Comparison of ENCODE assay signal across 10 cellular contexts in genomic region chr6:154548130-154548830, GRCh38. TPM values are rescaled to one million over a fixed set of nuclear protein-coding genes. Genes with fewer than 3 reads are reported as not detected.
DNase-seq lines count a peak whose midpoint lies in the region; ATAC-seq, FAIRE-seq and TF ChIP-seq lines count a peak whose summit lies in the region.
"Had no signal": no experiment of that assay in that cellular context is flagged by ENCODE, and none has a peak within 500 bp of the region (broad histone marks: within the 10 kb centered on the region; RNA-seq: fewer than 3 reads in every experiment).

No MANE protein-coding gene starts in this region.

- H3K4me1 ChIP-seq in K562 (replicated peaks in 1 of 2; ENCODE audit: control insufficient read depth in 2 of 2, insufficient read depth in 2 of 2, low read length in 2 of 2) (peaks cover 0 to 8% of the 10 kb centered on the region in 2 experiments; a peak in 2 of 5 replicates), smooth muscle cell (ENCODE audit: low read depth) (no peaks in the 10 kb centered on the region), OCI-LY7 (ENCODE audit: insufficient read depth, low read length, poor library complexity, severe bottlenecking) (no peaks in the 10 kb centered on the region)

- no peak for TF ChIP-seq EP300 in K562 (IDR thresholded peaks at IDR 0.05; ENCODE audit: low read length)

- CTCF ChIA-PET in K562 (lab: Yijun Ruan, JAX; ENCODE audit: low intra/inter-chr PET ratio) (no interaction called here), OCI-LY7 (lab: Charles Lee; ENCODE audit: unreplicated experiment) (no interaction called here)

- H3K27ac ChIP-seq in K562 (ENCODE audit: extremely low read depth, low read depth, low read length): no peak overlapping the region
- H3K27ac ChIP-seq in smooth muscle cell (ENCODE audit: low read depth): peak overlapping the region; percentile 64
- H3K27ac ChIP-seq in OCI-LY7 (ENCODE audit: low read depth, low read length, poor library complexity, severe bottlenecking): no peak overlapping the region

- peak; percentile 40 for FAIRE-seq in K562 (lab: Jason Lieb, UNC)

- H3K9ac ChIP-seq in K562 (ENCODE audit: insufficient read depth in 1 of 2, low read depth in 2 of 2, low read length in 2 of 2): no peak overlapping the region
- H3K9ac ChIP-seq in smooth muscle cell (ENCODE audit: low read depth): no peak overlapping the region

- H3K4me3 ChIP-seq in K562: no peak overlapping the region
- no peak overlapping the region for H3K4me3 ChIP-seq in smooth muscle cell
- H3K4me3 ChIP-seq in OCI-LY7 (ENCODE audit: low read depth, low read length, poor library complexity, severe bottlenecking): no peak overlapping the region

- in situ Hi-C loops in K562 (cut with MboI): no loop called here

- no TSS peak for BruUV-seq in K562 (replicated peaks; lab: Mats Ljungman, UMichigan)
- no TSS peak for BruUV-seq in OCI-LY7 (replicated peaks; lab: Mats Ljungman, UMichigan)

- H3K27me3 ChIP-seq in K562 (ENCODE audit: control insufficient read depth in 2 of 2, insufficient read depth in 2 of 2, low read length in 2 of 2) (no peaks in the 10 kb centered on the region; a peak in 1 of 5 replicates), smooth muscle cell (ENCODE audit: low read depth) (no peaks in the 10 kb centered on the region)

- no peaks in the 10 kb centered on the region for H3K9me3 ChIP-seq in K562 (replicated peaks; ENCODE audit: control insufficient read depth, insufficient read depth, low read depth, low read length)
- no peaks in the 10 kb centered on the region for H3K9me3 ChIP-seq in smooth muscle cell (replicated peaks; ENCODE audit: low read depth)
- H3K9me3 ChIP-seq in OCI-LY7 (ENCODE audit: low read length): no peaks in the 10 kb centered on the region

- 44% methylated on average over 8 of the region's 8 CpGs for whole genome bisulfite sequencing in K562 (ENCODE audit: insufficient coverage, low coverage, missing lambda C conversion rate)
- WGBS in smooth muscle cell (ENCODE audit: low lambda C conversion rate): 32% methylated on average over 8 of the region's 8 CpGs

- peak; percentile 56 for DNase-seq in NCI-H1092 (lab: John Stamatoyannopoulos, UW)
- DNase-seq in K562 (ENCODE audit: extremely low read depth in 1 of 4, low spot score in 3 of 4): no peak
- DNase-seq in kidney glomerular epithelial cell (lab: John Stamatoyannopoulos, UW): peak; percentile 16
- DNase-seq in smooth muscle cell (lab: John Stamatoyannopoulos, UW; ENCODE audit: unreplicated experiment): no peak
- no peak for DNase-seq in NCI-H524 treated with DMSO at 0.1 percent for 48 hours (lab: John Stamatoyannopoulos, UW)
- DNase-seq in OCI-LY7 (ENCODE audit: low spot score): no peak
- DNase-seq: activated naive CD4-positive, alpha-beta T cell; stimulated activated naive B cell treated with anti-CD40 and anti-IgM and Interleukin-4, amounts not matched to agents 10 μg/mL and 1 μg/mL and 100 μg/mL, for 72 hours had no signal

- H3K4me2 ChIP-seq in K562 (ENCODE audit: insufficient read depth, low read length): no peak overlapping the region
- H3K4me2 ChIP-seq in smooth muscle cell: peak overlapping the region; percentile 37
- no peak overlapping the region for H3K4me2 ChIP-seq in OCI-LY7 (ENCODE audit: low read length)

- POLR2A ChIA-PET in K562 (lab: Yijun Ruan, JAX): interaction anchor here (0.9 kb wide), 1 partner anchor 10 kb away, joined by 4 read pairs; no protein-coding TSS in a partner anchor
- POLR2A ChIA-PET in OCI-LY7 (lab: Charles Lee): no interaction called here

- no peaks in the 10 kb centered on the region for H3K36me3 ChIP-seq in K562 (ENCODE audit: control insufficient read depth, insufficient read depth, low read length)
- no peaks in the 10 kb centered on the region for H3K36me3 ChIP-seq in smooth muscle cell (ENCODE audit: low read depth)
- no peaks in the 10 kb centered on the region for H3K36me3 ChIP-seq in OCI-LY7 (ENCODE audit: insufficient read depth, low read length)

- ATAC-seq in K562 (peak; percentile 30), HG02642 (IDR thresholded peaks at IDR 0.05; ENCODE audit: poor library complexity, unreplicated experiment) (no peak), HG02571 (IDR thresholded peaks at IDR 0.05; ENCODE audit: unreplicated experiment) (no peak)
- ATAC-seq: stimulated activated naive B cell treated with anti-CD40 and anti-IgM and Interleukin-4, amounts not matched to agents 10 μg/mL and 1 μg/mL and 100 μg/mL, for 72 hours had no signal

- no peaks in the 10 kb centered on the region for H4K20me1 ChIP-seq in K562 (replicated peaks; ENCODE audit: control insufficient read depth, insufficient read depth, low read length)
- H4K20me1 ChIP-seq in smooth muscle cell (ENCODE audit: low read depth): no peaks in the 10 kb centered on the region
- H4K20me1 ChIP-seq in OCI-LY7 (ENCODE audit: insufficient read depth, low read length): no peaks in the 10 kb centered on the region

- H2AFZ ChIP-seq in K562 (ENCODE audit: low read depth, low read length) (peak overlapping the region; percentile 37), smooth muscle cell (ENCODE audit: low read depth) (peak overlapping the region; percentile 55), OCI-LY7 (ENCODE audit: low read length) (no peak overlapping the region)

- H3K9me1 ChIP-seq in K562 (ENCODE audit: control insufficient read depth, insufficient read depth, low read length): no peaks in the 10 kb centered on the region

- H3K9me2 ChIP-seq in OCI-LY7 (ENCODE audit: insufficient read depth, low read length): no peaks in the 10 kb centered on the region

- no peaks in the 10 kb centered on the region for H3K79me2 ChIP-seq in K562 (ENCODE audit: control insufficient read depth, insufficient read depth, low read length)
- no peaks in the 10 kb centered on the region for H3K79me2 ChIP-seq in smooth muscle cell (ENCODE audit: low read depth)
- no peaks in the 10 kb centered on the region for H3K79me2 ChIP-seq in OCI-LY7 (ENCODE audit: insufficient read depth, low read depth, low read length)

- no peak for TF ChIP-seq POLR2A in K562 (conservative IDR thresholded peaks at IDR 0.05)

- intact Hi-C loops in K562 (cut with micrococcal nuclease) (no loop called here), OCI-LY7 (cut with micrococcal nuclease; ENCODE audit: unreplicated experiment) (no loop called here)

- TF ChIP-seq RAD21 in K562 (CRISPR knock-in tag; conservative IDR thresholded peaks at IDR 0.05 in 1 of 2, IDR thresholded peaks at IDR 0.05 in 1 of 2): no peak

- TF ChIP-seq CTCF in K562 (IDR thresholded peaks at IDR 0.05 in 2 of 3, conservative IDR thresholded peaks at IDR 0.05 in 1 of 3; ENCODE audit: insufficient read depth in 2 of 3, low read depth in 1 of 3, low read length in 3 of 3): no peak
- TF ChIP-seq CTCF in smooth muscle cell (IDR thresholded peaks at IDR 0.05; ENCODE audit: borderline replicate concordance, insufficient read depth, poor library complexity, severe bottlenecking): no peak
- TF ChIP-seq CTCF in OCI-LY7 (conservative IDR thresholded peaks at IDR 0.05; ENCODE audit: low read length): no peak

- peaks cover 7% of the 10 kb centered on the region for H3F3A ChIP-seq in smooth muscle cell (ENCODE audit: low read depth)

TF ChIP-seq in K562, 482 proteins besides CTCF, POLR2A, EP300 and RAD21 (continues in another document):
- TF ChIP-seq PHF21A (IDR thresholded peaks at IDR 0.05; ENCODE audit: borderline replicate concordance, low read depth) (no peak), ZNF124 (CRISPR knock-in tag; IDR thresholded peaks at IDR 0.05) (no peak), CBFA2T2 (conservative IDR thresholded peaks at IDR 0.05) (no peak), MAFF (IDR thresholded peaks at IDR 0.05; ENCODE audit: low read length) (no peak), BCL6 (CRISPR knock-in tag; IDR thresholded peaks at IDR 0.05) (no peak), RBM22 (IDR thresholded peaks at IDR 0.05; ENCODE audit: low read depth, low read length, poor library complexity, severe bottlenecking) (no peak), ZFX (CRISPR knock-in tag; IDR thresholded peaks at IDR 0.05) (no peak), E2F6 (IDR thresholded peaks at IDR 0.05; ENCODE audit: borderline replicate concordance in 1 of 2, extremely low read depth in 1 of 2, insufficient read depth in 1 of 2, insufficient read length in 1 of 2, low read depth in 1 of 2, low read length in 1 of 2, poor library complexity in 1 of 2, severe bottlenecking in 1 of 2) (no peak), KAT8 (IDR thresholded peaks at IDR 0.05; ENCODE audit: low read depth) (no peak)
- TF ChIP-seq, protein P1, sequence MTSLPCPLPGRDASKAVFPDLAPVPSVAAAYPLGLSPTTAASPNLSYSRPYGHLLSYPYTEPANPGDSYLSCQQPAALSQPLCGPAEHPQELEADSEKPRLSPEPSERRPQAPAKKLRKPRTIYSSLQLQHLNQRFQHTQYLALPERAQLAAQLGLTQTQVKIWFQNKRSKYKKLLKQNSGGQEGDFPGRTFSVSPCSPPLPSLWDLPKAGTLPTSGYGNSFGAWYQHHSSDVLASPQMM (CRISPR knock-in tag; IDR thresholded peaks at IDR 0.05): no peak

RNA-seq across cellular contexts. Expression of gene CNKSR3, which starts 37.8 kb away (rescaled TPM):
- 10.5 and 14.3 TPM in 2 replicates for total RNA-seq in K562 (2011; cell fraction: chromatin; rRNA removed; ENCODE audit: low replicate concordance)
- total RNA-seq in K562 (2011; cell fraction: nucleolus; rRNA removed): 4.2 and 4.6 TPM in 2 replicates
- total RNA-seq in K562 (2011; cell fraction: nucleoplasm; rRNA removed): 7.0 and 15.1 TPM in 2 replicates
- 6.7 and 11.6 TPM in 2 replicates for total RNA-seq in K562 (2014; rRNA removed)
- 19.4 and 20.6 TPM in 2 replicates for total RNA-seq in K562 (2014; rRNA removed; fragmentation: Illumina TruSeq; extraction: Trizol)
- 17.4 and 18.6 TPM in 2 replicates for total RNA-seq in K562 (2015; rRNA removed; fragmentation: Illumina TruSeq; extraction: Trizol)
- 25.7 and 27.9 TPM in 2 replicates for total RNA-seq in K562 (2021)
- 7.1 and 8.1 TPM in 2 replicates for polyA plus RNA-seq in K562 (2011; rRNA removed)
- polyA plus RNA-seq in K562 (2011; cell fraction: cytosol; rRNA removed): 4.9 and 5.0 TPM in 2 replicates
- polyA plus RNA-seq in K562 (2011; cell fraction: nucleus; rRNA removed): 5.8 and 8.4 TPM in 2 replicates
- 5.2 and 13.5 TPM in 2 replicates for polyA plus RNA-seq in K562 (2012)
- polyA plus RNA-seq in K562 (2014; fragmentation: Illumina TruSeq; extraction: Trizol): 24.2 and 29.6 TPM in 2 replicates
- 1 to 10 TPM; 4.5 to 5.3 TPM for polyA plus RNA-seq in K562 (2014; fragmentation: Nextera tagmentation; extraction: Ambion mirVana)
- 9.5 and 9.7 TPM in 2 replicates for polyA plus RNA-seq in K562 (2014; rRNA removed)
- 11.9 and 12.1 TPM in 2 replicates for polyA minus RNA-seq in K562 (2011; rRNA and poly(A)+ RNA removed)
- 5.2 and 6.2 TPM in 2 replicates for polyA minus RNA-seq in K562 (2011; cell fraction: cytosol; rRNA and poly(A)+ RNA removed)
- polyA minus RNA-seq in K562 (2011; cell fraction: nucleus; rRNA and poly(A)+ RNA removed): 3.0 and 5.4 TPM in 2 replicates
- total RNA-seq in smooth muscle cell: 5.0 and 5.1 TPM in 2 replicates
- 4.5 and 5.5 TPM in 2 replicates for polyA plus RNA-seq in smooth muscle cell
- total RNA-seq in OCI-LY7 (2014; rRNA removed; shearing (Covaris generic)): not detected in 2 replicates
- total RNA-seq in OCI-LY7 (2022): not detected in 2 replicates

Comparison
In these comparisons a context has a peak if more than half of its experiments do, and no peak if none do; other contexts are left out.
1. DNase-seq: peak in NCI-H1092 (single experiment) and kidney glomerular epithelial cell (single experiment); none in K562 (0 of 4), smooth muscle cell (single experiment), NCI-H524 treated with DMSO at 0.1 percent for 48 hours (single experiment) and OCI-LY7 (single experiment).